In the genomic region with DNA sequence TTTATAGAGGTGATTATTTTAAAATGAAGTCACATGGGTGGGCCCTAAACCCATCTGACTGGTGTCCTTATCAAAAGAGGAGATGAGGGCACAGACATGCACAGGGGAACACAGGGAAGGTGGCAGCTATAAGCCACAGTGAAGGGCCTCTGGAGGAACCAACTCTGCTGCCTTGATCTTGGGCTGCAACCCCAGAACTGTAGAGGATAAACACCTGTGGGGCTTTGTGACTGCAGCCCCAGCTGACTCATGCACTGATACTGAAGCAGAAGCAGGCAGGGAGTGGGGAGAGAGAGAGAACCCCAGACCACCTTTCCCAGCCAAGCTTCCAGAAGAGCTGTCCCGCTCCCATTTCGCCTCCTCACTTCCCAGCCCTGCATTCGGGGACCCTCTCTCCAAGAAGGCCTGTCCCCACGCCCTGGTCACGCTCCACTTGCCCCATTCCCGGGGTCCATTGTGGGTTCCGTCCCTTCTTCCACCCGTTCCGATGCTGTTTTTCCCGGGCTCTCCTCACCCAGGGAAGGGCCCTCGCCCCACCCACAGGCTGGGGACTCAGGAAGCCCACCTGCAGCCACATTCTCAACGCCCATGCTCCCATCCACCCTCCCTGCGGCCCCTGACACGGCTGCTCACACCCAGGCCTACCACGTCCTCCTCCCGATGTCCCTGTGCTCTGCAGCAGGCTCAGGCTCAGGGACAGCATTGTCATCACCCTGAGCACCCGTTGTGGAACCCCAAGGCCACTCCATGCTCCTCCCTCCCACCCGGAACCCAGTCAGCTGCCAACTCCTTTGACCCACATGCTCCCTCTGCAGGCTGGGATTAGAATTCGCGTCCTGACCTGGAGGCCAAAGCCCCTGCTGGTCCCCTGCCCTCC, we compare ENCODE assay signal across 9 cellular contexts.
DNase-seq lines count a peak whose midpoint lies in the region; ATAC-seq and TF ChIP-seq lines count a peak whose summit lies in the region.
"Had no signal": no experiment of that assay in that cellular context is flagged by ENCODE, and none has a peak within 500 bp of the region (broad histone marks: within the 10 kb centered on the region; RNA-seq: fewer than 3 reads in every experiment).

No MANE protein-coding gene starts in this region.

- intact Hi-C loops in prostate gland (cut with DNase I) = no loop called here

- H3K27ac ChIP-seq in OCI-LY1 (ENCODE audit: low read depth, low read length, poor library complexity, severe bottlenecking) (no peak overlapping the region), prostate gland (no peak overlapping the region)
- H3K27ac ChIP-seq: tibial artery had no signal

- ATAC-seq in HG03175 (IDR thresholded peaks at IDR 0.05; ENCODE audit: unreplicated experiment) (no peak), HG03135 (IDR thresholded peaks at IDR 0.05; ENCODE audit: unreplicated experiment) (no peak), HG02588 (IDR thresholded peaks at IDR 0.05; ENCODE audit: unreplicated experiment) (no peak)

- no peaks in the 10 kb centered on the region; the same call in 1 of the 2 replicates for H3K27me3 ChIP-seq in OCI-LY1 (ENCODE audit: insufficient read depth, low read length)
- no peaks in the 10 kb centered on the region for H3K27me3 ChIP-seq in prostate gland (replicated peaks; ENCODE audit: insufficient read depth)

- 80% methylated on average over 20 of the region's 20 CpGs for WGBS in prostate gland

- H3K4me3 ChIP-seq in AG04449 (ENCODE audit: low read depth, low read length) = no peak overlapping the region
- no peak overlapping the region for H3K4me3 ChIP-seq in OCI-LY1 (ENCODE audit: low read depth, low read length, poor library complexity, severe bottlenecking)
- no peak overlapping the region for H3K4me3 ChIP-seq in epithelial cell of esophagus (ENCODE audit: low read length)
- no peak overlapping the region for H3K4me3 ChIP-seq in prostate gland
- H3K4me3 ChIP-seq: tibial artery had no signal

- TF ChIP-seq CTCF in AG04449 (IDR thresholded peaks at IDR 0.05; ENCODE audit: insufficient read depth, low read length, missing control alignments) (peak; percentile 71), GM10266 (IDR thresholded peaks at IDR 0.05; ENCODE audit: control insufficient read depth, insufficient read depth, low read depth, missing control alignments) (peak; percentile 56), OCI-LY1 (IDR thresholded peaks at IDR 0.05; ENCODE audit: low read length) (peak; percentile 49), epithelial cell of esophagus (IDR thresholded peaks at IDR 0.05; ENCODE audit: insufficient read depth, low read depth, low read length, missing control alignments) (peak; percentile 67), prostate gland (IDR thresholded peaks at IDR 0.05) (peak in 3 of 4 experiments; percentile 65 to 73 (median 66))

- H3K36me3 ChIP-seq in OCI-LY1 (ENCODE audit: insufficient read depth, low read length) (no peaks in the 10 kb centered on the region), prostate gland (no peaks in the 10 kb centered on the region)
- H3K36me3 ChIP-seq: tibial artery had no signal

- POLR2A ChIA-PET in AG04449 (lab: Yijun Ruan, JAX) = no interaction called here

- no peak for DNase-seq in AG04449 (ENCODE audit: low read depth, low spot score)
- peak; percentile 51 for DNase-seq in GM10266 (ENCODE audit: extremely low spot score)
- peak; percentile 46 for DNase-seq in epithelial cell of esophagus (ENCODE audit: low read depth)
- DNase-seq in prostate gland (ENCODE audit: low spot score) = peak; percentile 12

- no peaks in the 10 kb centered on the region for H3K9me2 ChIP-seq in OCI-LY1 (ENCODE audit: low read depth, low read length)

- no peak for TF ChIP-seq POLR2A in prostate gland (IDR thresholded peaks at IDR 0.05)

- H3K4me1 ChIP-seq in OCI-LY1 (ENCODE audit: insufficient read depth, low read length, severe bottlenecking) = no peaks in the 10 kb centered on the region
- H3K4me1 ChIP-seq in prostate gland (replicated peaks) = no peaks in the 10 kb centered on the region
- H3K4me1 ChIP-seq: tibial artery had no signal

- CTCF ChIA-PET in AG04449 (lab: Yijun Ruan, JAX) = interaction anchor here (0.7 to 1.0 kb wide), 2 partner anchors 9 to 91 kb away, joined by 3 to 4 read pairs; a partner anchor contains a TSS

- H3K9me3 ChIP-seq in OCI-LY1 (ENCODE audit: low read length) (no peaks in the 10 kb centered on the region), prostate gland (no peaks in the 10 kb centered on the region)
- H3K9me3 ChIP-seq: tibial artery had no signal

- H3K79me2 ChIP-seq in OCI-LY1 (ENCODE audit: insufficient read depth, low read length) = no peaks in the 10 kb centered on the region

- no peak overlapping the region for H3K4me2 ChIP-seq in OCI-LY1 (ENCODE audit: low read length)

- no peaks in the 10 kb centered on the region for H4K20me1 ChIP-seq in OCI-LY1 (ENCODE audit: insufficient read depth, low read length)

- H3F3A ChIP-seq in OCI-LY1 (ENCODE audit: insufficient read depth, low read length) = no peaks in the 10 kb centered on the region

- H2AFZ ChIP-seq in OCI-LY1 (ENCODE audit: low read length) = no peak overlapping the region

- no peak overlapping the region for H3K9ac ChIP-seq in OCI-LY1 (ENCODE audit: low read length)
